ENCODE assay signal across 34 cellular contexts in genomic region chr11:56967726-56968125, GRCh38. TPM values are rescaled to one million over a fixed set of nuclear protein-coding genes. Genes with fewer than 3 reads are reported as not detected.
"Had no signal": no experiment of that assay in that cellular context is flagged by ENCODE, and none has a peak within 500 bp of the region (broad histone marks: within the 10 kb centered on the region; RNA-seq: fewer than 3 reads in every experiment).

No MANE protein-coding gene starts in this region.

- H3K4me3 ChIP-seq: ascending aorta, esophagus muscularis mucosa, gastrocnemius medialis, heart left ventricle had no signal

- H3K36me3 Mint-ChIP-seq: activated naive CD4-positive, alpha-beta T cell treated with anti-CD3 and anti-CD28 coated beads, Interleukin-2, amount 10 ng/mL, durations not matched to agents 7 days and 5 days; activated naive CD8-positive, alpha-beta T cell treated with anti-CD3 and anti-CD28 coated beads, Interleukin-2, amount 10 ng/mL, durations not matched to agents 7 days and 5 days; brain had no signal

- H3K27ac Mint-ChIP-seq: activated B cell treated with CpG ODN at 0.5 μM for 24 hours; activated CD8-positive, alpha-beta T cell treated with anti-CD3 and anti-CD28 coated beads for 36 hours; activated naive CD4-positive, alpha-beta T cell treated with anti-CD3 and anti-CD28 coated beads, Interleukin-2, amount 10 ng/mL, durations not matched to agents 7 days and 5 days; activated naive CD4-positive, alpha-beta T cell treated with anti-CD3 and anti-CD28 coated beads, Interleukin-2, amount 50 U/mL, for 72 hours; activated naive CD8-positive, alpha-beta T cell treated with anti-CD3 and anti-CD28 coated beads, Interleukin-2, amount 10 ng/mL, durations not matched to agents 7 days and 5 days; activated T-helper 1 cell treated with anti-CD3 and anti-CD28 coated beads, Interleukin-12 subunit alpha, Interleukin-12 subunit beta, Interleukin-2, Interleukin-4 antibody, amounts not matched to agents 30 ng/mL and 10 ng/mL and 1 ng/mL, durations not matched to agents 14 hours and 24 hours and 36 hours; activated T-helper 2 cell treated with anti-CD3 and anti-CD28 coated beads, Interferon-gamma antibody, Interleukin-2, Interleukin-4, amounts not matched to agents 10 μg/mL and 5 μg/mL and 100 μg/mL, durations not matched to agents 14 hours and 24 hours and 36 hours; brain; effector memory CD8-positive, alpha-beta T cell; T-helper 17 cell; T-helper 2 cell treated with Interferon-gamma antibody and Interleukin-4, amounts not matched to agents 5 μg/mL and 100 μg/mL, for 36 hours had no signal

- H3K9me3 ChIP-seq: gastrocnemius medialis had no signal

- H3K27me3 Mint-ChIP-seq: activated B cell treated with CpG ODN at 0.5 μM for 24 hours; activated CD8-positive, alpha-beta T cell treated with anti-CD3 and anti-CD28 coated beads for 36 hours; activated naive CD4-positive, alpha-beta T cell treated with anti-CD3 and anti-CD28 coated beads, Interleukin-2, amount 10 ng/mL, durations not matched to agents 7 days and 5 days; activated naive CD8-positive, alpha-beta T cell treated with anti-CD3 and anti-CD28 coated beads, Interleukin-2, amount 10 ng/mL, durations not matched to agents 7 days and 5 days; effector memory CD8-positive, alpha-beta T cell; T-helper 17 cell had no signal

- H3K4me3 Mint-ChIP-seq: activated B cell treated with CpG ODN at 0.5 μM for 24 hours; activated CD8-positive, alpha-beta T cell treated with anti-CD3 and anti-CD28 coated beads for 36 hours; activated naive CD4-positive, alpha-beta T cell treated with anti-CD3 and anti-CD28 coated beads, Interleukin-2, amount 10 ng/mL, durations not matched to agents 7 days and 5 days; activated naive CD8-positive, alpha-beta T cell treated with anti-CD3 and anti-CD28 coated beads, Interleukin-2, amount 10 ng/mL, durations not matched to agents 7 days and 5 days; activated T-cell treated with anti-CD3 and anti-CD28 coated beads, Interleukin-2, amount 50 U/mL, for 4 hours; activated T-helper 1 cell treated with anti-CD3 and anti-CD28 coated beads, Interleukin-12 subunit alpha, Interleukin-12 subunit beta, Interleukin-2, Interleukin-4 antibody, amounts not matched to agents 30 ng/mL and 10 ng/mL and 1 ng/mL, durations not matched to agents 14 hours and 24 hours and 36 hours; brain; effector memory CD8-positive, alpha-beta T cell; T-helper 17 cell; T-helper 2 cell treated with Interferon-gamma antibody and Interleukin-4, amounts not matched to agents 5 μg/mL and 100 μg/mL, for 36 hours had no signal

- ATAC-seq: activated CD4-positive, CD25-positive, alpha-beta regulatory T cell treated with anti-CD3 and anti-CD28 coated beads, Interleukin-2, amount 50 U/mL, for 24 hours; activated CD8-positive, alpha-beta T cell treated with anti-CD3 and anti-CD28 coated beads for 36 hours; activated naive CD4-positive, alpha-beta T cell treated with anti-CD3 and anti-CD28 coated beads, Interleukin-2, amount 50 U/mL, for 72 hours; activated T-cell treated with anti-CD3 and anti-CD28 coated beads, Interleukin-2, amount 50 U/mL, for 4 hours; effector memory CD8-positive, alpha-beta T cell; foreskin keratinocyte; gastrocnemius medialis; heart left ventricle; T-helper 17 cell had no signal

- DNase-seq: activated B cell treated with CpG ODN at 0.5 μM for 24 hours; activated CD4-positive, alpha-beta T cell treated with anti-CD3 and anti-CD28 coated beads for 48 hours; activated CD4-positive, alpha-beta T cell treated with anti-CD3 and anti-CD28 coated beads, Interleukin-2, amount 50 U/mL, for 1 hour; activated CD4-positive, alpha-beta T cell treated with anti-CD3 and anti-CD28 coated beads, Interleukin-2, amount 50 U/mL, for 48 hours; activated CD8-positive, alpha-beta memory T cell treated with anti-CD3 and anti-CD28 coated beads for 24 hours; activated CD8-positive, alpha-beta T cell treated with anti-CD3 and anti-CD28 coated beads for 36 hours; activated effector memory CD4-positive, alpha-beta T cell treated with anti-CD3 and anti-CD28 coated beads, Interleukin-2, amount 50 U/mL, for 16 hours; activated naive CD4-positive, alpha-beta T cell; activated naive CD4-positive, alpha-beta T cell treated with anti-CD3 and anti-CD28 coated beads, Interleukin-2, amount 10 ng/mL, durations not matched to agents 7 days and 5 days; activated naive CD8-positive, alpha-beta T cell treated with anti-CD3 and anti-CD28 coated beads, Interleukin-2, amount 10 ng/mL, durations not matched to agents 7 days and 5 days; activated T-cell treated with anti-CD3 and anti-CD28 coated beads, Interleukin-2, amount 50 U/mL, for 4 hours; caudate nucleus; cortex of kidney; dermis blood vessel endothelial cell; effector CD4-positive, alpha-beta T cell; effector memory CD8-positive, alpha-beta T cell; gastrocnemius medialis; glutamatergic neuron; heart left ventricle; T-helper 1 cell; T-helper 17 cell; T1000; WERI-Rb-1 had no signal

- H3K4me1 Mint-ChIP-seq: activated B cell treated with CpG ODN at 0.5 μM for 24 hours; activated naive CD4-positive, alpha-beta T cell treated with anti-CD3 and anti-CD28 coated beads, Interleukin-2, amount 10 ng/mL, durations not matched to agents 7 days and 5 days; activated naive CD8-positive, alpha-beta T cell treated with anti-CD3 and anti-CD28 coated beads, Interleukin-2, amount 10 ng/mL, durations not matched to agents 7 days and 5 days; brain; T-helper 17 cell had no signal

- H3K27me3 ChIP-seq: ascending aorta, esophagus muscularis mucosa, foreskin keratinocyte, gastrocnemius medialis, heart left ventricle had no signal

- H3K27ac ChIP-seq: ascending aorta, esophagus muscularis mucosa, foreskin keratinocyte, gastrocnemius medialis, heart left ventricle, WERI-Rb-1 had no signal

- H3K36me3 ChIP-seq: ascending aorta, esophagus muscularis mucosa, gastrocnemius medialis, heart left ventricle, WERI-Rb-1 had no signal

- H3K4me1 ChIP-seq: ascending aorta, esophagus muscularis mucosa, foreskin keratinocyte, gastrocnemius medialis, heart left ventricle had no signal

RNA-seq across cellular contexts. Expression of gene OR5AK2, which starts 21.0 kb away (rescaled TPM):
- total RNA-seq: activated B cell treated with CpG ODN at 0.5 μM for 24 hours; activated CD8-positive, alpha-beta T cell treated with anti-CD3 and anti-CD28 coated beads for 36 hours; activated naive CD4-positive, alpha-beta T cell treated with anti-CD3 and anti-CD28 coated beads, Interleukin-2, amount 50 U/mL, for 72 hours; activated naive CD8-positive, alpha-beta T cell treated with anti-CD3 and anti-CD28 coated beads, Interleukin-2, amount 10 ng/mL, durations not matched to agents 7 days and 5 days; activated T-cell treated with anti-CD3 and anti-CD28 coated beads, Interleukin-2, amount 50 U/mL, for 4 hours; activated T-helper 1 cell treated with anti-CD3 and anti-CD28 coated beads, Interleukin-12 subunit alpha, Interleukin-12 subunit beta, Interleukin-2, Interleukin-4 antibody, amounts not matched to agents 30 ng/mL and 10 ng/mL and 1 ng/mL, durations not matched to agents 14 hours and 24 hours and 36 hours; activated T-helper 2 cell treated with anti-CD3 and anti-CD28 coated beads, Interferon-gamma antibody, Interleukin-2, Interleukin-4, amounts not matched to agents 10 μg/mL and 5 μg/mL and 100 μg/mL, durations not matched to agents 14 hours and 24 hours and 36 hours; ascending aorta; chondrocyte; dermis blood vessel endothelial cell; epithelial cell of proximal tubule; esophagus muscularis mucosa; foreskin keratinocyte; gastrocnemius medialis; heart left ventricle; T-helper 17 cell had no signal
